In genomic region chr21:35428489-35428888, GRCh38 we compare ENCODE assay signal across 8 cellular contexts.
A peak's percentile ranks its signal among the peaks of the same experiment; 100 is the strongest.
DNase-seq lines count a peak whose midpoint lies in the region; ATAC-seq lines count a peak whose summit lies in the region.

No MANE protein-coding gene starts in this region.

- peaks cover 3% of the 10 kb centered on the region; the same call in 1 of the 2 replicates for H3K4me1 ChIP-seq in iPS-20b (ENCODE audit: insufficient read depth, low read length)

- H3K36me3 Mint-ChIP-seq in activated naive CD4-positive, alpha-beta T cell treated with anti-CD3 and anti-CD28 coated beads for 36 hours (ENCODE audit: low read depth) = peaks cover 5% of the 10 kb centered on the region

- no peak for ATAC-seq in GM21367 (IDR thresholded peaks at IDR 0.05; ENCODE audit: unreplicated experiment)
- ATAC-seq in HG03565 (IDR thresholded peaks at IDR 0.05; ENCODE audit: unreplicated experiment) = no peak
- no peak for ATAC-seq in GM19328 (IDR thresholded peaks at IDR 0.05; ENCODE audit: unreplicated experiment)

- no peaks in the 10 kb centered on the region for H3K27me3 Mint-ChIP-seq in activated naive CD4-positive, alpha-beta T cell treated with anti-CD3 and anti-CD28 coated beads for 36 hours (ENCODE audit: low read depth)

- peaks cover 11% of the 10 kb centered on the region for H3K9me3 ChIP-seq in iPS-20b (ENCODE audit: insufficient read depth, low read depth, low read length)

- no peak overlapping the region for H3K9ac ChIP-seq in iPS-20b (ENCODE audit: low read depth, low read length)

- H3K9me3 Mint-ChIP-seq in activated naive CD4-positive, alpha-beta T cell treated with anti-CD3 and anti-CD28 coated beads for 36 hours = peaks cover 21% of the 10 kb centered on the region

- peaks cover 4% of the 10 kb centered on the region; the same call in 1 of the 2 replicates for H3K27me3 ChIP-seq in iPS-20b (ENCODE audit: insufficient read depth, low read length)

- H3K4me3 ChIP-seq in iPS-20b (ENCODE audit: low read length) = peak overlapping the region; percentile 44; the same call in 1 of the 2 replicates

- H3K36me3 ChIP-seq in iPS-20b (ENCODE audit: insufficient read depth, low read depth, low read length) = no peaks in the 10 kb centered on the region

- H3K27ac Mint-ChIP-seq in activated naive CD4-positive, alpha-beta T cell treated with anti-CD3 and anti-CD28 coated beads for 36 hours = peak overlapping the region; percentile 71

- DNase-seq in M059J (ENCODE audit: low read depth) (peak; percentile 10), COLO668 (lab: John Stamatoyannopoulos, UW; ENCODE audit: unreplicated experiment) (no peak)
- peak; percentile 65 for DNase-seq in activated naive CD4-positive, alpha-beta T cell treated with anti-CD3 and anti-CD28 coated beads for 36 hours
- peak; percentile 50 for DNase-seq in stimulated activated CD4-positive, alpha-beta T cell treated with anti-CD3 and anti-CD28 coated beads, Interleukin-4, amount 100 ng/mL, for 24 hours

- intact Hi-C loops in activated naive CD4-positive, alpha-beta T cell treated with anti-CD3 and anti-CD28 coated beads for 36 hours (cut with micrococcal nuclease) = loop anchor here (5.0 to 10.0 kb wide), 4 partner anchors 84 to 506 kb away; no protein-coding TSS in a partner anchor

- H3K4me3 Mint-ChIP-seq in activated naive CD4-positive, alpha-beta T cell treated with anti-CD3 and anti-CD28 coated beads for 36 hours = peak overlapping the region; percentile 42

- peaks cover 34% of the 10 kb centered on the region for H3K4me1 Mint-ChIP-seq in activated naive CD4-positive, alpha-beta T cell treated with anti-CD3 and anti-CD28 coated beads for 36 hours (ENCODE audit: low read depth)

- CTCF ChIA-PET in activated naive CD4-positive, alpha-beta T cell treated with anti-CD3 and anti-CD28 coated beads for 36 hours (lab: Charles Lee) = interaction anchor here (1.5 kb wide), 1 partner anchor 7 kb away, joined by 3 read pairs; no protein-coding TSS in a partner anchor

- H3K27ac ChIP-seq in iPS-20b (ENCODE audit: low read length) = no peak overlapping the region
